ENCODE assay signal across 8 cellular contexts in the genomic region with DNA sequence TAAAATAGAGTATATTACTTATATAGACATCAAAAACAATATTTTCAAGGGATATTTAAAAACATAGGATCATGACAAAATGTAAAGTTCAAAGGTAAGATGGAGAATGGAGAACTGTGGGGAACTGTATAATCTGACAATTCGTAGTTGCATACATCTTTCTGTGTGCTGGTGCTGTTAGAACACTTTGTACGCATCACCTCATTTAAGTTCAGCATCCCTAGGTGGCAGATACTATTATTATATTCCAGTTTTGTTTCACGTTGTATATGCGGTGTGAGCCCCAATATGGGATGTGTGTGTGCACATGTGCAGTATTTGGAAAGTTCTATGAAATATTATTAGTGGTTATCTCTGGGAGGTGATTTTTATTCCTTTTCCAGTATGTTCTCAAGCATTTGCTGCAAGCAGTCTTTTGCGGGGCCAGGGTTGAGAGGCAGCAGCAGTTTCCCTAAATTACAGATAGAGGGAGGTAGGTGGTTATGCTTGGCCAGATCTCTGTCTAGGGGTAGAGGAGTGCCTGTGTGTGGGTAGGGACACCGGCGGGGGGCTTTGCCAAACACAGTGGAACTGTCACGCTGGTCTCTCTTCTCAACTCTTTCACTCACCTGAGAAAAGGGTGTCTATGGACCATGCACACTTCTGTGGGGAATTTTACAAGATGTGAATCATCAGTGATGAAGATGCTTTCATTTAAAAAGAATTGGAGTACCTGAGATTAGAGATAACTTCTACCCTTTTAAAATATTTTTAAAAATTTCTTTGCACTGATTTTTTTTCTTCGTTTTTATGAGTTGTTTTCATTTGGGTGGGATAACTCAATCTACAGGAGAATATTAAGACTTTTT. TPM values are rescaled to one million over a fixed set of nuclear protein-coding genes. Genes with fewer than 3 reads are reported as not detected.
DNase-seq lines count a peak whose midpoint lies in the region; ATAC-seq and TF ChIP-seq lines count a peak whose summit lies in the region.

No MANE protein-coding gene starts in this region.

- intact Hi-C loops in mucosa of descending colon (cut with DNase I, micrococcal nuclease): loop anchor here in 1 of 2 donors (5.0 kb wide), 1 partner anchor 123 kb away; no protein-coding TSS in a partner anchor

- no peak overlapping the region for H3K4me2 ChIP-seq in SU-DHL-6 (ENCODE audit: low read depth, low read length, poor library complexity, severe bottlenecking)

- H3K27ac Mint-ChIP-seq in T-helper 2 cell treated with Interferon-gamma antibody and Interleukin-4, amounts not matched to agents 5 μg/mL and 100 μg/mL, for 36 hours: no peak overlapping the region

- H3K27ac ChIP-seq in HL-60 (replicated peaks) (no peak overlapping the region), SU-DHL-6 (ENCODE audit: low read depth, low read length) (no peak overlapping the region), coronary artery (no peak overlapping the region)

- H3K4me1 ChIP-seq in mucosa of descending colon (ENCODE audit: low read depth): no peaks in the 10 kb centered on the region

- H3K4me3 ChIP-seq in HL-60 (replicated peaks; ENCODE audit: insufficient read depth, low read length): no peak overlapping the region
- H3K4me3 ChIP-seq in SU-DHL-6 (ENCODE audit: insufficient read depth, low read length, poor library complexity, severe bottlenecking): no peak overlapping the region
- no peak overlapping the region for H3K4me3 ChIP-seq in coronary artery
- H3K4me3 ChIP-seq in mucosa of descending colon: no peak overlapping the region

- peaks cover 14% of the 10 kb centered on the region for H3K4me1 Mint-ChIP-seq in T-helper 2 cell treated with Interferon-gamma antibody and Interleukin-4, amounts not matched to agents 5 μg/mL and 100 μg/mL, for 36 hours (ENCODE audit: low read depth)

- H3K36me3 ChIP-seq in SU-DHL-6 (ENCODE audit: low read length) (no peaks in the 10 kb centered on the region), mucosa of descending colon (ENCODE audit: low read depth) (no peaks in the 10 kb centered on the region)

- peak; percentile 56 for ATAC-seq in mucosa of descending colon
- ATAC-seq in HG03025 (IDR thresholded peaks at IDR 0.05; ENCODE audit: low FRiP score, unreplicated experiment): no peak

- no peaks in the 10 kb centered on the region for H3K79me2 ChIP-seq in SU-DHL-6 (ENCODE audit: insufficient read depth, low read length)

- peaks cover 6% of the 10 kb centered on the region; the same call in 1 of the 2 replicates for H3F3A ChIP-seq in SU-DHL-6 (ENCODE audit: insufficient read depth)

- DNase-seq in stimulated activated CD4-positive, alpha-beta T cell treated with anti-CD3 and anti-CD28 coated beads, Interleukin-15, amount 100 ng/mL, for 24 hours: peak; percentile 18
- no peak for DNase-seq in stimulated activated CD4-positive, alpha-beta T cell treated with anti-CD3 and anti-CD28 coated beads, Interleukin-2, amount 100 ng/mL, for 24 hours
- DNase-seq in HL-60 (ENCODE audit: low read depth in 1 of 2, low spot score in 1 of 2) (peak in 1 of 2 experiments; percentile 63), coronary artery (ENCODE audit: low spot score) (no peak), mucosa of descending colon (no peak)
- no peak for DNase-seq in T-helper 2 cell treated with Interferon-gamma antibody and Interleukin-4, amounts not matched to agents 5 μg/mL and 100 μg/mL, for 36 hours (ENCODE audit: low spot score)

- peak; percentile 80 for TF ChIP-seq CTCF in HL-60 (IDR thresholded peaks at IDR 0.05; ENCODE audit: insufficient read depth, low read length)
- TF ChIP-seq CTCF in SU-DHL-6 (IDR thresholded peaks at IDR 0.05; ENCODE audit: insufficient read depth, low read length, poor library complexity, severe bottlenecking): peak; percentile 42
- TF ChIP-seq CTCF in coronary artery (IDR thresholded peaks at IDR 0.05): peak; percentile 39
- no peak for TF ChIP-seq CTCF in mucosa of descending colon (IDR thresholded peaks at IDR 0.05)

- H3K9ac ChIP-seq in SU-DHL-6 (ENCODE audit: low read length): no peak overlapping the region

- H3K4me3 Mint-ChIP-seq in T-helper 2 cell treated with Interferon-gamma antibody and Interleukin-4, amounts not matched to agents 5 μg/mL and 100 μg/mL, for 36 hours: no peak overlapping the region

- H3K9me2 ChIP-seq in SU-DHL-6 (replicated peaks; ENCODE audit: insufficient read depth, low read length): no peaks in the 10 kb centered on the region

- H3K9me3 ChIP-seq in SU-DHL-6 (ENCODE audit: insufficient read depth, low read length) (no peaks in the 10 kb centered on the region), mucosa of descending colon (no peaks in the 10 kb centered on the region)

- H3K9me3 Mint-ChIP-seq in T-helper 2 cell treated with Interferon-gamma antibody and Interleukin-4, amounts not matched to agents 5 μg/mL and 100 μg/mL, for 36 hours: no peaks in the 10 kb centered on the region

- H2AFZ ChIP-seq in SU-DHL-6 (ENCODE audit: low read depth, low read length, severe bottlenecking): no peak overlapping the region

- peaks cover 22% of the 10 kb centered on the region for H3K27me3 Mint-ChIP-seq in T-helper 2 cell treated with Interferon-gamma antibody and Interleukin-4, amounts not matched to agents 5 μg/mL and 100 μg/mL, for 36 hours (ENCODE audit: low read depth)

- no peaks in the 10 kb centered on the region for H4K20me1 ChIP-seq in SU-DHL-6 (ENCODE audit: low read depth, low read length)

- H3K36me3 Mint-ChIP-seq in T-helper 2 cell treated with Interferon-gamma antibody and Interleukin-4, amounts not matched to agents 5 μg/mL and 100 μg/mL, for 36 hours (ENCODE audit: low read depth): no peaks in the 10 kb centered on the region

- H3K27me3 ChIP-seq in HL-60 (ENCODE audit: insufficient read depth, poor library complexity, severe bottlenecking) (no peaks in the 10 kb centered on the region), SU-DHL-6 (ENCODE audit: low read length) (no peaks in the 10 kb centered on the region)

RNA-seq across cellular contexts. Expression of gene ALOX5AP, which starts 55.6 kb away (rescaled TPM):
- total RNA-seq in mucosa of descending colon: 10 to 100 TPM in 2 of 3 donors, 1 to 10 TPM in 1; 5.1 to 13.8 (median 11.8) TPM
